23 cellular contexts compared by ENCODE assay signal in the genomic region with DNA sequence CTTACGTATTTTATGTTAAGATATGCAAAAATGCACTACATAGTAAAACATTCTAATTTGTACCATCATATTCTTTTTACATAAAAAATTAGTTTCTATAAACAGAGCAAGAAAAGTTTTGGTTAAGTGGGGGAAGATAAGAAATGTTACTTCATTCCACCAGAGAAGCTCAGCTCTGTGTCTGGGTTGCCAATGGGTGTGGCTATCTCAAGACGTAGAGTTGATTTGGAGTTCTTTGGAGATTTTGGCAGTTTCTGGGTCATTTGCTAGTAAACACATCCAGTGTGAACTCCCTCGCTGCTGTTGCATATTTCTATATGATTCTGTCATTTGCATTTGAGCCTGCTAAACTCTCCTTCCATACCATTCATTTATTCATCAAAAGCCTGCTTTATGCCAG. TPM values are rescaled to one million over a fixed set of nuclear protein-coding genes. Genes with fewer than 3 reads are reported as not detected.
DNase-seq lines count a peak whose midpoint lies in the region; ATAC-seq and TF ChIP-seq lines count a peak whose summit lies in the region.
"Had no signal": no experiment of that assay in that cellular context is flagged by ENCODE, and none has a peak within 500 bp of the region (broad histone marks: within the 10 kb centered on the region; RNA-seq: fewer than 3 reads in every experiment).

No MANE protein-coding gene starts in this region.

- DNase-seq in GM23338 (ENCODE audit: low spot score) (no peak), cardiac fibroblast (ENCODE audit: low read depth in 2 of 2) (peak; percentile 22 to 72), left cardiac atrium (peak; percentile 29), sigmoid colon (no peak), GF-D8 (lab: John Stamatoyannopoulos, UW) (no peak), islet precursor cell (no peak), COLO668 (lab: John Stamatoyannopoulos, UW; ENCODE audit: unreplicated experiment) (no peak)
- DNase-seq: activated CD4-positive, alpha-beta T cell treated with anti-CD3 and anti-CD28 coated beads for 48 hours; CD8-positive, alpha-beta T cell; heart left ventricle; NCI-H1105; NCI-H2081 treated with DMSO at 0.1 percent for 48 hours; PC-9; spleen; stimulated activated CD4-positive, alpha-beta T cell treated with anti-CD3 and anti-CD28 coated beads, Interleukin-4, amount 100 ng/mL, for 1 hour; stimulated activated naive CD4-positive, alpha-beta T cell; thyroid gland had no signal

- peaks cover 4% of the 10 kb centered on the region for H3K27me3 Mint-ChIP-seq in GM23338 (ENCODE audit: insufficient read depth, low read depth, poor library complexity)

- peaks cover 13% of the 10 kb centered on the region; the same call in 1 of the 2 replicates for H3K4me1 ChIP-seq in GM23338 (ENCODE audit: insufficient read depth)
- peaks cover 0 to 98% (median 70%) of the 10 kb centered on the region in 4 donors for H3K4me1 ChIP-seq in sigmoid colon
- H3K4me1 ChIP-seq: prostate gland had no signal

- 77 to 84% methylated on average over 3 of the region's 3 CpGs for WGBS in sigmoid colon, 2 donors

- no peaks in the 10 kb centered on the region for H3K9me3 ChIP-seq in sigmoid colon
- H3K9me3 ChIP-seq: heart left ventricle, prostate gland, spleen, thyroid gland had no signal

- H3K27ac ChIP-seq in GM23338 (ENCODE audit: low read depth) (no peak overlapping the region), sigmoid colon (peak overlapping the region in 3 of 4 donors; percentile 59 to 74 (median 62))
- H3K27ac ChIP-seq: PC-9, prostate gland, thyroid gland had no signal

- no peaks in the 10 kb centered on the region for H3K36me3 Mint-ChIP-seq in GM23338 (ENCODE audit: low read depth)
- H3K36me3 Mint-ChIP-seq: CD8-positive, alpha-beta T cell had no signal

- H3K27me3 ChIP-seq in GM23338 (ENCODE audit: insufficient read depth) (no peaks in the 10 kb centered on the region), sigmoid colon (no peaks in the 10 kb centered on the region)
- H3K27me3 ChIP-seq: heart left ventricle, spleen, thyroid gland had no signal

- H3K79me2 ChIP-seq in GM23338 (replicated peaks; ENCODE audit: insufficient read depth), result no peaks in the 10 kb centered on the region

- no peak for ATAC-seq in GM23338
- ATAC-seq in left cardiac atrium, result peak in 1 of 2 donors; percentile 53
- no peak for ATAC-seq in GM21786 (IDR thresholded peaks at IDR 0.05; ENCODE audit: unreplicated experiment)
- ATAC-seq: activated naive CD4-positive, alpha-beta T cell treated with anti-CD3 and anti-CD28 coated beads, Interleukin-2, amount 50 U/mL, for 72 hours; CD8-positive, alpha-beta T cell; left lobe of liver had no signal

- no peak overlapping the region for H3K4me3 ChIP-seq in GM23338
- H3K4me3 ChIP-seq in cardiac fibroblast (replicated peaks in 1 of 2; ENCODE audit: low read depth in 2 of 2, low read length in 2 of 2), result no peak overlapping the region
- no peak overlapping the region for H3K4me3 ChIP-seq in sigmoid colon
- H3K4me3 ChIP-seq: PC-9, prostate gland, spleen, thyroid gland had no signal

- no peaks in the 10 kb centered on the region for H3F3A ChIP-seq in GM23338 (replicated peaks; ENCODE audit: low read depth)

- no peaks in the 10 kb centered on the region for H4K20me1 ChIP-seq in GM23338 (replicated peaks; ENCODE audit: insufficient read depth)

- no peak for TF ChIP-seq CTCF in GM23338 (conservative IDR thresholded peaks at IDR 0.05; ENCODE audit: low read depth in 2 of 2)
- no peak for TF ChIP-seq CTCF in cardiac fibroblast (IDR thresholded peaks at IDR 0.05; ENCODE audit: low read depth, low read length)
- no peak for TF ChIP-seq CTCF in sigmoid colon (IDR thresholded peaks at IDR 0.05)

- H3K27ac Mint-ChIP-seq in GM23338, result peak overlapping the region; percentile 77; the same call in 1 of the 2 replicates
- H3K27ac Mint-ChIP-seq: CD8-positive, alpha-beta T cell; T-helper 1 cell treated with Interleukin-12 subunit alpha and Interleukin-12 subunit beta and Interleukin-4 antibody, amounts not matched to agents 30 μg/mL and 1 μg/mL, for 36 hours had no signal

- peaks cover 22% of the 10 kb centered on the region for H3K4me1 Mint-ChIP-seq in GM23338

- H3K4me3 Mint-ChIP-seq in GM23338, result no peak overlapping the region
- H3K4me3 Mint-ChIP-seq: CD8-positive, alpha-beta T cell; neural crest cell; T-helper 1 cell treated with Interleukin-12 subunit alpha and Interleukin-12 subunit beta and Interleukin-4 antibody, amounts not matched to agents 30 μg/mL and 1 μg/mL, for 36 hours had no signal

- no peaks in the 10 kb centered on the region for H3K9me3 Mint-ChIP-seq in GM23338
- H3K9me3 Mint-ChIP-seq: CD8-positive, alpha-beta T cell; neural crest cell; T-helper 1 cell treated with Interleukin-12 subunit alpha and Interleukin-12 subunit beta and Interleukin-4 antibody, amounts not matched to agents 30 μg/mL and 1 μg/mL, for 36 hours had no signal

- no peak for TF ChIP-seq POLR2A in sigmoid colon (IDR thresholded peaks at IDR 0.05)

- H3K36me3 ChIP-seq in GM23338 (ENCODE audit: insufficient read depth) (no peaks in the 10 kb centered on the region), sigmoid colon (peaks cover 0 to 3% (median 0%) of the 10 kb centered on the region in 4 donors)
- H3K36me3 ChIP-seq: prostate gland, spleen, thyroid gland had no signal

- intact Hi-C loops in left cardiac atrium (cut with DNase I), result loop anchor here in 1 of 2 donors (10.0 kb wide), 1 partner anchor 53 kb away; no protein-coding TSS in a partner anchor
- intact Hi-C loops in sigmoid colon (cut with DNase I), result no loop called here

- H3K9me2 ChIP-seq in GM23338 (ENCODE audit: insufficient read depth), result no peaks in the 10 kb centered on the region

- no peak for TF ChIP-seq EP300 in sigmoid colon (IDR thresholded peaks at IDR 0.05)

- no peak overlapping the region for H3K4me2 ChIP-seq in GM23338
- H3K4me2 ChIP-seq: PC-9 had no signal

- H2AFZ ChIP-seq in GM23338, result no peak overlapping the region
- H2AFZ ChIP-seq: PC-9 had no signal

TF ChIP-seq in GM23338, 12 proteins besides CTCF, POLR2A, EP300 and RAD21 (continues in another document):
- TF ChIP-seq, protein P1, sequence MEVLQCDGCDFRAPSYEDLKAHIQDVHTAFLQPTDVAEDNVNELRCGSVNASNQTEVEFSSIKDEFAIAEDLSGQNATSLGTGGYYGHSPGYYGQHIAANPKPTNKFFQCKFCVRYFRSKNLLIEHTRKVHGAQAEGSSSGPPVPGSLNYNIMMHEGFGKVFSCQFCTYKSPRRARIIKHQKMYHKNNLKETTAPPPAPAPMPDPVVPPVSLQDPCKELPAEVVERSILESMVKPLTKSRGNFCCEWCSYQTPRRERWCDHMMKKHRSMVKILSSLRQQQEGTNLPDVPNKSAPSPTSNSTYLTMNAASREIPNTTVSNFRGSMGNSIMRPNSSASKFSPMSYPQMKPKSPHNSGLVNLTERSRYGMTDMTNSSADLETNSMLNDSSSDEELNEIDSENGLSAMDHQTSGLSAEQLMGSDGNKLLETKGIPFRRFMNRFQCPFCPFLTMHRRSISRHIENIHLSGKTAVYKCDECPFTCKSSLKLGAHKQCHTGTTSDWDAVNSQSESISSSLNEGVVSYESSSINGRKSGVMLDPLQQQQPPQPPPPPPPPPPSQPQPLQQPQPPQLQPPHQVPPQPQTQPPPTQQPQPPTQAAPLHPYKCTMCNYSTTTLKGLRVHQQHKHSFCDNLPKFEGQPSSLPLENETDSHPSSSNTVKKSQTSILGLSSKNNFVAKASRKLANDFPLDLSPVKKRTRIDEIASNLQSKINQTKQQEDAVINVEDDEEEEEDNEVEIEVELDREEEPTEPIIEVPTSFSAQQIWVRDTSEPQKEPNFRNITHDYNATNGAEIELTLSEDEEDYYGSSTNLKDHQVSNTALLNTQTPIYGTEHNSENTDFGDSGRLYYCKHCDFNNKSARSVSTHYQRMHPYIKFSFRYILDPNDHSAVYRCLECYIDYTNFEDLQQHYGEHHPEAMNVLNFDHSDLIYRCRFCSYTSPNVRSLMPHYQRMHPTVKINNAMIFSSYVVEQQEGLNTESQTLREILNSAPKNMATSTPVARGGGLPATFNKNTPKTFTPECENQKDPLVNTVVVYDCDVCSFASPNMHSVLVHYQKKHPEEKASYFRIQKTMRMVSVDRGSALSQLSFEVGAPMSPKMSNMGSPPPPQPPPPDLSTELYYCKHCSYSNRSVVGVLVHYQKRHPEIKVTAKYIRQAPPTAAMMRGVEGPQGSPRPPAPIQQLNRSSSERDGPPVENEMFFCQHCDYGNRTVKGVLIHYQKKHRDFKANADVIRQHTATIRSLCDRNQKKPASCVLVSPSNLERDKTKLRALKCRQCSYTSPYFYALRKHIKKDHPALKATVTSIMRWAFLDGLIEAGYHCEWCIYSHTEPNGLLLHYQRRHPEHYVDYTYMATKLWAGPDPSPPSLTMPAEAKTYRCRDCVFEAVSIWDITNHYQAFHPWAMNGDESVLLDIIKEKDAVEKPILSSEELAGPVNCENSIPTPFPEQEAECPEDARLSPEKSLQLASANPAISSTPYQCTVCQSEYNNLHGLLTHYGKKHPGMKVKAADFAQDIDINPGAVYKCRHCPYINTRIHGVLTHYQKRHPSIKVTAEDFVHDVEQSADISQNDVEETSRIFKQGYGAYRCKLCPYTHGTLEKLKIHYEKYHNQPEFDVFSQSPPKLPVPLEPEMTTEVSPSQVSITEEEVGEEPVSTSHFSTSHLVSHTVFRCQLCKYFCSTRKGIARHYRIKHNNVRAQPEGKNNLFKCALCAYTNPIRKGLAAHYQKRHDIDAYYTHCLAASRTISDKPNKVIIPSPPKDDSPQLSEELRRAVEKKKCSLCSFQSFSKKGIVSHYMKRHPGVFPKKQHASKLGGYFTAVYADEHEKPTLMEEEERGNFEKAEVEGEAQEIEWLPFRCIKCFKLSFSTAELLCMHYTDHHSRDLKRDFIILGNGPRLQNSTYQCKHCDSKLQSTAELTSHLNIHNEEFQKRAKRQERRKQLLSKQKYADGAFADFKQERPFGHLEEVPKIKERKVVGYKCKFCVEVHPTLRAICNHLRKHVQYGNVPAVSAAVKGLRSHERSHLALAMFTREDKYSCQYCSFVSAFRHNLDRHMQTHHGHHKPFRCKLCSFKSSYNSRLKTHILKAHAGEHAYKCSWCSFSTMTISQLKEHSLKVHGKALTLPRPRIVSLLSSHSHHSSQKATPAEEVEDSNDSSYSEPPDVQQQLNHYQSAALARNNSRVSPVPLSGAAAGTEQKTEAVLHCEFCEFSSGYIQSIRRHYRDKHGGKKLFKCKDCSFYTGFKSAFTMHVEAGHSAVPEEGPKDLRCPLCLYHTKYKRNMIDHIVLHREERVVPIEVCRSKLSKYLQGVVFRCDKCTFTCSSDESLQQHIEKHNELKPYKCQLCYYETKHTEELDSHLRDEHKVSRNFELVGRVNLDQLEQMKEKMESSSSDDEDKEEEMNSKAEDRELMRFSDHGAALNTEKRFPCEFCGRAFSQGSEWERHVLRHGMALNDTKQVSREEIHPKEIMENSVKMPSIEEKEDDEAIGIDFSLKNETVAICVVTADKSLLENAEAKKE (CRISPR knock-in tag; IDR thresholded peaks at IDR 0.05), result no peak
- TF ChIP-seq EZH2 (IDR thresholded peaks at IDR 0.05; ENCODE audit: low read depth, unreplicated experiment), result no peak
- no peak for TF ChIP-seq POLR2AphosphoS5 (IDR thresholded peaks at IDR 0.05; ENCODE audit: low read depth)

RNA-seq across cellular contexts. Expression of a gene that starts 7.2 kb away (rescaled TPM):
- 2.1 and 2.6 TPM in 2 replicates for total RNA-seq in GM23338 (2014; rRNA removed; shearing (Covaris generic))
- polyA plus RNA-seq in GM23338 (2016; fragmentation: Nextera tagmentation; extraction: Ambion mirVana) (0.91 and 1.0 TPM in 2 replicates), sigmoid colon (1 to 10 TPM; 8.3 to 9.6 (median 8.9) TPM)
- total RNA-seq in left cardiac atrium (10 to 100 TPM; 22.5 to 32.7 TPM), sigmoid colon (10 to 100 TPM; 23.8 to 42.1 (median 30.8) TPM)

Comparison
In these comparisons a context has a peak if more than half of its experiments do, and no peak if none do; other contexts are left out.
1. DNase-seq: peak in cardiac fibroblast (2 of 2) and left cardiac atrium (single experiment); none in GM23338 (single experiment), sigmoid colon (single experiment), GF-D8 (single experiment), islet precursor cell (single experiment) and COLO668 (single experiment).